Comparison of ENCODE assay signal across 11 cellular contexts in genomic region chr20:827981-828380, GRCh38. TPM values are rescaled to one million over a fixed set of nuclear protein-coding genes. Genes with fewer than 3 reads are reported as not detected.
DNase-seq lines count a peak whose midpoint lies in the region; ATAC-seq and TF ChIP-seq lines count a peak whose summit lies in the region.
"Not testable (repeated sequence)": the region's sequence is repeated elsewhere in the genome, so short reads cannot be mapped to it uniquely, and the experiment has no call there.
"Had no signal": no experiment of that assay in that cellular context is flagged by ENCODE, and none has a peak within 500 bp of the region (broad histone marks: within the 10 kb centered on the region; RNA-seq: fewer than 3 reads in every experiment).

No MANE protein-coding gene starts in this region.

- not testable (repeated sequence) for H2BK12ac ChIP-seq in trophoblast cell (ENCODE audit: low read length)

- not testable (repeated sequence) for H3K4me1 ChIP-seq in trophoblast cell (ENCODE audit: control insufficient read depth in 1 of 2, insufficient read depth in 2 of 2, low read length in 2 of 2); sigmoid colon; stomach; upper lobe of right lung

- not testable (repeated sequence) for H2AFZ ChIP-seq in trophoblast cell (ENCODE audit: insufficient read depth, low read length, poor library complexity)

- peak; percentile 16 for DNase-seq in activated CD8-positive, alpha-beta memory T cell treated with anti-CD3 and anti-CD28 coated beads, Interleukin-2, amount 10 ng/mL, durations not matched to agents 7 days and 5 days
- DNase-seq in chondrocyte (ENCODE audit: low spot score) (peak; percentile 44), islet precursor cell (peak; percentile 12), trophoblast cell (peak; percentile 65 to 66), sigmoid colon (peak; percentile 12), stomach (peak; percentile 8), upper lobe of right lung (peak; percentile 23)

- TF ChIP-seq CTCF in chondrocyte (IDR thresholded peaks at IDR 0.05); sigmoid colon (IDR thresholded peaks at IDR 0.05); stomach (IDR thresholded peaks at IDR 0.05); upper lobe of right lung (IDR thresholded peaks at IDR 0.05): not testable (repeated sequence)

- not testable (repeated sequence) for H3K79me1 ChIP-seq in trophoblast cell (ENCODE audit: low read length)

- intact Hi-C loops in sigmoid colon (cut with DNase I); stomach (cut with DNase I; ENCODE audit: low total_unique reads); upper lobe of right lung (cut with DNase I): not testable (repeated sequence)

- not testable (repeated sequence) for H3K18ac ChIP-seq in trophoblast cell (ENCODE audit: low read length)

- H4K12ac ChIP-seq in trophoblast cell (ENCODE audit: low read depth, low read length), result not testable (repeated sequence)

- H2AK5ac ChIP-seq in trophoblast cell (ENCODE audit: low read length), result not testable (repeated sequence)

- H2BK120ac ChIP-seq in trophoblast cell (ENCODE audit: insufficient read depth, low read length, poor library complexity), result not testable (repeated sequence)

- not testable (repeated sequence) for H3K9me3 Mint-ChIP-seq in activated CD8-positive, alpha-beta memory T cell treated with anti-CD3 and anti-CD28 coated beads, Interleukin-2, amount 10 ng/mL, durations not matched to agents 7 days and 5 days (ENCODE audit: low read depth); chondrocyte (ENCODE audit: low read depth)

- not testable (repeated sequence) for H3K23ac ChIP-seq in trophoblast cell (ENCODE audit: low read length)

- WGBS in trophoblast cell (ENCODE audit: extremely low coverage, insufficient coverage, insufficient read length), result no CpG with 5 or more reads among the region's 8 CpGs
- WGBS in sigmoid colon, 2 donors, result 91 to 94% methylated on average over 8 of the region's 8 CpGs
- 82 to 96% (median 92%) methylated on average over 8 of the region's 8 CpGs for WGBS in stomach, 5 donors

- H3K27me3 ChIP-seq in trophoblast cell (ENCODE audit: insufficient read depth, low read length); sigmoid colon; stomach; upper lobe of right lung: not testable (repeated sequence)

- H3K27ac Mint-ChIP-seq in activated CD8-positive, alpha-beta memory T cell treated with anti-CD3 and anti-CD28 coated beads, Interleukin-2, amount 10 ng/mL, durations not matched to agents 7 days and 5 days; chondrocyte (ENCODE audit: unreplicated experiment): not testable (repeated sequence)

- not testable (repeated sequence) for H3K4ac ChIP-seq in trophoblast cell (ENCODE audit: low read depth, low read length)

- H3K4me3 ChIP-seq in trophoblast cell (ENCODE audit: low read depth, low read length); sigmoid colon; stomach; upper lobe of right lung: not testable (repeated sequence)

- not testable (repeated sequence) for H3K27ac ChIP-seq in trophoblast cell (ENCODE audit: low read depth, low read length); sigmoid colon; stomach; upper lobe of right lung

- H2BK5ac ChIP-seq in trophoblast cell (ENCODE audit: low read depth, low read length, poor library complexity), result not testable (repeated sequence)

- not testable (repeated sequence) for H3K14ac ChIP-seq in trophoblast cell (ENCODE audit: low read length)

- not testable (repeated sequence) for TF ChIP-seq EP300 in sigmoid colon (IDR thresholded peaks at IDR 0.05); stomach (IDR thresholded peaks at IDR 0.05)

- not testable (repeated sequence) for H3K9me3 ChIP-seq in trophoblast cell (ENCODE audit: insufficient read depth, low read depth, low read length); sigmoid colon; stomach; upper lobe of right lung

- H4K91ac ChIP-seq in trophoblast cell (ENCODE audit: low read depth, low read length), result not testable (repeated sequence)

- H3K27me3 Mint-ChIP-seq in activated CD8-positive, alpha-beta memory T cell treated with anti-CD3 and anti-CD28 coated beads, Interleukin-2, amount 10 ng/mL, durations not matched to agents 7 days and 5 days; chondrocyte (ENCODE audit: low read depth): not testable (repeated sequence)

- not testable (repeated sequence) for H4K8ac ChIP-seq in trophoblast cell (ENCODE audit: low read depth, low read length)

- not testable (repeated sequence) for H3K79me2 ChIP-seq in trophoblast cell (ENCODE audit: control insufficient read depth, insufficient read depth, low read length, poor library complexity)

- not testable (repeated sequence) for H3K4me3 Mint-ChIP-seq in activated CD8-positive, alpha-beta memory T cell treated with anti-CD3 and anti-CD28 coated beads, Interleukin-2, amount 10 ng/mL, durations not matched to agents 7 days and 5 days; chondrocyte (ENCODE audit: unreplicated experiment)

- H3K36me3 ChIP-seq in trophoblast cell (ENCODE audit: control insufficient read depth in 1 of 2, insufficient read depth in 2 of 2, low read length in 2 of 2); sigmoid colon; stomach; upper lobe of right lung: not testable (repeated sequence)

- not testable (repeated sequence) for H3K36me3 Mint-ChIP-seq in activated CD8-positive, alpha-beta memory T cell treated with anti-CD3 and anti-CD28 coated beads, Interleukin-2, amount 10 ng/mL, durations not matched to agents 7 days and 5 days; chondrocyte (ENCODE audit: low read depth)

- not testable (repeated sequence) for H3K9ac ChIP-seq in trophoblast cell (ENCODE audit: low read length)

- CTCF ChIA-PET in activated CD8-positive, alpha-beta memory T cell treated with anti-CD3 and anti-CD28 coated beads, Interleukin-2, amount 10 ng/mL, durations not matched to agents 7 days and 5 days (lab: Charles Lee), result interaction anchor here (0.7 to 2.5 kb wide), 6 partner anchors 9 to 385 kb away, joined by 4 to 10 read pairs (median 5); no protein-coding TSS in a partner anchor

- H3K4me1 Mint-ChIP-seq in activated CD8-positive, alpha-beta memory T cell treated with anti-CD3 and anti-CD28 coated beads, Interleukin-2, amount 10 ng/mL, durations not matched to agents 7 days and 5 days, result peaks cover 17% of the 10 kb centered on the region
- H3K4me1 Mint-ChIP-seq in chondrocyte (ENCODE audit: low read depth), result not testable (repeated sequence)

- not testable (repeated sequence) for TF ChIP-seq POLR2A in sigmoid colon (IDR thresholded peaks at IDR 0.05); stomach (IDR thresholded peaks at IDR 0.05)

- H3K4me2 ChIP-seq in trophoblast cell (ENCODE audit: low read length), result not testable (repeated sequence)

- ATAC-seq in activated CD8-positive, alpha-beta memory T cell treated with anti-CD3 and anti-CD28 coated beads, Interleukin-2, amount 10 ng/mL, durations not matched to agents 7 days and 5 days; upper lobe of right lung: not testable (repeated sequence)

RNA-seq across cellular contexts. Expression of gene FAM110A, which starts 5.5 kb away (rescaled TPM):
- total RNA-seq in activated CD8-positive, alpha-beta memory T cell treated with anti-CD3 and anti-CD28 coated beads, Interleukin-2, amount 10 ng/mL, durations not matched to agents 7 days and 5 days, result 10 to 100 TPM; 34.3 to 37.0 TPM
- total RNA-seq in chondrocyte, result 2.0 to 2.6 TPM (median 2.4 TPM) in 3 replicates
- polyA plus RNA-seq in trophoblast cell (2013), result 55.7 and 66.2 TPM in 2 replicates
- 1 to 10 TPM in 2 of 4 donors, under 1 TPM in 2; 0.55 to 2.5 (median 1.6) TPM for total RNA-seq in sigmoid colon
- 10 to 100 TPM in 1 of 3 donors, 1 to 10 TPM in 2; 3.6 to 10.7 (median 6.7) TPM for polyA plus RNA-seq in sigmoid colon
- 1 to 10 TPM in 4 of 5 donors, under 1 TPM in 1; 0.58 to 9.8 (median 1.7) TPM for total RNA-seq in stomach
- polyA plus RNA-seq in stomach, result 10 to 100 TPM in 1 of 3 donors, 1 to 10 TPM in 2; 4.1 to 17.6 (median 7.2) TPM
- total RNA-seq in upper lobe of right lung, result 16.8 TPM

RNA-seq across cellular contexts. Expression of gene SLC52A3, which starts 59.7 kb away (rescaled TPM):
- not detected for total RNA-seq in activated CD8-positive, alpha-beta memory T cell treated with anti-CD3 and anti-CD28 coated beads, Interleukin-2, amount 10 ng/mL, durations not matched to agents 7 days and 5 days
- total RNA-seq in chondrocyte, result not detected in 3 replicates
- 5.0 and 5.1 TPM in 2 replicates for polyA plus RNA-seq in trophoblast cell (2013)
- under 1 TPM in 2 of 4 donors, not detected in 2; 0.16 to 0.36 TPM for total RNA-seq in sigmoid colon
- 10 to 100 TPM in 1 of 3 donors, 1 to 10 TPM in 2; 3.0 to 15.1 (median 5.3) TPM for polyA plus RNA-seq in sigmoid colon
- 10 to 100 TPM in 2 of 5 donors, 1 to 10 TPM in 1, under 1 TPM in 2; 0.58 to 24.0 (median 1.3) TPM for total RNA-seq in stomach
- 1 to 10 TPM in 2 of 3 donors, under 1 TPM in 1; 0.46 to 3.5 (median 2.5) TPM for polyA plus RNA-seq in stomach
- total RNA-seq in upper lobe of right lung, result 3.6 TPM
- total RNA-seq: A673; CD4-positive, alpha-beta memory T cell; G401 had no signal
- polyA plus RNA-seq: BJ; CD4-positive, alpha-beta memory T cell had no signal

Comparison
In these comparisons a context has a peak if more than half of its experiments do, and no peak if none do; other contexts are left out.
1. DNase-seq: peak in every context shown above with its lines; median percentile 66 in trophoblast cell; 44 in chondrocyte; 23 in upper lobe of right lung; 16 in activated CD8-positive, alpha-beta memory T cell treated with anti-CD3 and anti-CD28 coated beads, Interleukin-2, amount 10 ng/mL, durations not matched to agents 7 days and 5 days; 12 in islet precursor cell; 12 in sigmoid colon; 8 in stomach.